ENCODE assay signal across 21 cellular contexts in the genomic region with DNA sequence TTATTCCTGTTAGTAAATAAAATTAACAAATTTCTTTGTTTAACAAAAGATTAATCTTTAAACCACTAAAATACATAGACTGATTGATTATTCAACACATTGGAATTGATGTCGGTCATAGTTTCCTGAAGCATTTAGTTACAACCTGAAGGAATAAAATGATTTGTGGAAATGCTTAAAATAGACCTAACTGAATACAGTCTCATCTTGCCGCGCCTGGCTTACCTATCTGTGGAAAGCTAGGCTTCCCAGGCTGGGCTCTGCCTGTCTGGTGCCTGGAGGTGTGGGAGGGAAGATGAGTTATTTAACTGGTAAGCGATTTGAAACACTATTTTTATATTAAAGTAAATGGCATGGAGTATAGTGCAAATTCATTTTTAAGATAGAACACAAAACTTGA. TPM values are rescaled to one million over a fixed set of nuclear protein-coding genes. Genes with fewer than 3 reads are reported as not detected.
A peak's percentile ranks its signal among the peaks of the same experiment; 100 is the strongest.
DNase-seq lines count a peak whose midpoint lies in the region; ATAC-seq and TF ChIP-seq lines count a peak whose summit lies in the region.
"Had no signal": no experiment of that assay in that cellular context is flagged by ENCODE, and none has a peak within 500 bp of the region (broad histone marks: within the 10 kb centered on the region; RNA-seq: fewer than 3 reads in every experiment).

No MANE protein-coding gene starts in this region.

- H3K27me3 ChIP-seq in PC-3 (ENCODE audit: low read length) (peaks cover 76% of the 10 kb centered on the region), psoas muscle (ENCODE audit: insufficient read depth in 3 of 3, low read length in 2 of 3) (no peaks in the 10 kb centered on the region)
- H3K27me3 ChIP-seq: BE2C; BLaER1 treated with 17β-estradiol and CSF1 and Interleukin-3, amounts not matched to agents 10 nM and 100 nM had no signal

- H3K4me2 ChIP-seq in PC-3 (ENCODE audit: low read length) = no peak overlapping the region
- H3K4me2 ChIP-seq: BLaER1 treated with 17β-estradiol and CSF1 and Interleukin-3, amounts not matched to agents 10 nM and 100 nM had no signal

- no peaks in the 10 kb centered on the region for H3K36me3 ChIP-seq in PC-3 (ENCODE audit: low read depth, low read length)
- H3K36me3 ChIP-seq in psoas muscle (ENCODE audit: insufficient read depth in 1 of 2, low read depth in 1 of 2) = peaks cover 0 to 33% of the 10 kb centered on the region in 2 donors

- no peaks in the 10 kb centered on the region for H4K20me1 ChIP-seq in PC-3 (ENCODE audit: low read length)

- no peaks in the 10 kb centered on the region for H3K4me1 ChIP-seq in PC-3 (ENCODE audit: insufficient read depth, low read length)
- peaks cover 10% of the 10 kb centered on the region for H3K4me1 ChIP-seq in psoas muscle

- H3K9me3 ChIP-seq in PC-3 (ENCODE audit: low read length) (no peaks in the 10 kb centered on the region), psoas muscle (no peaks in the 10 kb centered on the region)
- H3K9me3 ChIP-seq: BE2C; BLaER1 treated with 17β-estradiol and CSF1 and Interleukin-3, amounts not matched to agents 10 nM and 100 nM had no signal

- TF ChIP-seq CTCF in PC-3 (conservative IDR thresholded peaks at IDR 0.05; ENCODE audit: low read depth, low read length) (no peak), psoas muscle (IDR thresholded peaks at IDR 0.05) (no peak), omental fat pad (IDR thresholded peaks at IDR 0.05) (no peak)

- no peaks in the 10 kb centered on the region for H3F3A ChIP-seq in PC-3 (ENCODE audit: low read length, unreplicated experiment)

- DNase-seq in PC-3 = no peak
- DNase-seq in kidney glomerular epithelial cell (lab: John Stamatoyannopoulos, UW) = peak; percentile 16
- DNase-seq in psoas muscle = no peak
- DNase-seq in ureter (ENCODE audit: low spot score) = peak; percentile 28
- DNase-seq in NCI-H1436 (lab: John Stamatoyannopoulos, UW) = no peak
- DNase-seq in AG20443 (ENCODE audit: low spot score) = no peak
- DNase-seq in omental fat pad (ENCODE audit: low spot score) = no peak
- DNase-seq: AML-193; BE2C; CD4-positive, alpha-beta T cell; CD8-positive, alpha-beta memory T cell; DMS 273 treated with DMSO at 0.1 percent for 48 hours; DMS79; EL; GDM1; GM23248; H7; HCEC 1CT had no signal

- no peaks in the 10 kb centered on the region for H3K9me2 ChIP-seq in PC-3 (replicated peaks; ENCODE audit: low read length)

- BruUV-seq in PC-3 (replicated peaks; lab: Mats Ljungman, UMichigan) = TSS peak; percentile 17

- 37 to 81% (median 45%) methylated on average over 4 of the region's 4 CpGs for WGBS in psoas muscle, 3 donors

- no peak overlapping the region for H2AFZ ChIP-seq in PC-3 (ENCODE audit: low read length)
- H2AFZ ChIP-seq: GM23248 had no signal

- CTCF ChIA-PET in PC-3 (lab: Charles Lee) = no interaction called here

- POLR2A ChIA-PET in PC-3 (lab: Charles Lee; ENCODE audit: unreplicated experiment) = no interaction called here

- no peak overlapping the region for H3K27ac ChIP-seq in PC-3 (ENCODE audit: low read length)
- no peak overlapping the region for H3K27ac ChIP-seq in psoas muscle
- H3K27ac ChIP-seq: BLaER1 treated with 17β-estradiol and CSF1 and Interleukin-3, amounts not matched to agents 10 nM and 100 nM; GM23248 had no signal

- no peak overlapping the region for H3K9ac ChIP-seq in PC-3 (ENCODE audit: low read length)
- H3K9ac ChIP-seq: BLaER1 treated with 17β-estradiol and CSF1 and Interleukin-3, amounts not matched to agents 10 nM and 100 nM; GM23248 had no signal

- H3K79me2 ChIP-seq in PC-3 (ENCODE audit: low read length) = no peaks in the 10 kb centered on the region

- intact Hi-C loops in PC-3 (cut with micrococcal nuclease) (no loop called here), psoas muscle (cut with DNase I) (no loop called here)

- no peak for ATAC-seq in PC-3
- peak in 3 of 4 donors; percentile 41 to 72 (median 66) for ATAC-seq in psoas muscle
- ATAC-seq in omental fat pad (ENCODE audit: low FRiP score) = no peak
- ATAC-seq in HG02973 (IDR thresholded peaks at IDR 0.05; ENCODE audit: unreplicated experiment) = no peak
- ATAC-seq: GM12878 had no signal

- H3K4me3 ChIP-seq in PC-3 (ENCODE audit: low read length) (no peak overlapping the region), psoas muscle (no peak overlapping the region)
- H3K4me3 ChIP-seq: BLaER1 treated with 17β-estradiol and CSF1 and Interleukin-3, amounts not matched to agents 10 nM and 100 nM; GM12878; GM23248 had no signal

RNA-seq across cellular contexts. Expression of a gene that starts 10.2 kb away (rescaled TPM):
- total RNA-seq in PC-3 (2014; rRNA removed) (0.17 and 0.26 TPM in 2 replicates), psoas muscle (10 to 100 TPM in 3 of 4 donors, 1 to 10 TPM in 1; 9.7 to 90.9 (median 27.9) TPM), ureter (38.7 TPM), omental fat pad (10 to 100 TPM; 17.2 to 50.1 (median 33.9) TPM)
- polyA plus RNA-seq in psoas muscle = 10 to 100 TPM in 2 of 3 donors, 1 to 10 TPM in 1; 5.7 to 20.1 (median 18.9) TPM
- total RNA-seq: GM12878 had no signal
- polyA plus RNA-seq: GM12878 had no signal

Comparison
In these comparisons a context has a peak if more than half of its experiments do, and no peak if none do; other contexts are left out.
1. ATAC-seq: peak in psoas muscle (3 of 4); none in PC-3 (single experiment), omental fat pad (single experiment) and HG02973 (single experiment).
2. DNase-seq: peak in kidney glomerular epithelial cell (single experiment) and ureter (single experiment); none in PC-3 (single experiment), psoas muscle (0 of 2), NCI-H1436 (single experiment), AG20443 (single experiment) and omental fat pad (single experiment).